Comparison of ENCODE assay signal across 11 cellular contexts in genomic region chr20:44720994-44721784, GRCh38. TPM values are rescaled to one million over a fixed set of nuclear protein-coding genes. Genes with fewer than 3 reads are reported as not detected.
DNase-seq lines count a peak whose midpoint lies in the region; ATAC-seq and TF ChIP-seq lines count a peak whose summit lies in the region.
"Had no signal": no experiment of that assay in that cellular context is flagged by ENCODE, and none has a peak within 500 bp of the region (broad histone marks: within the 10 kb centered on the region; RNA-seq: fewer than 3 reads in every experiment).

No MANE protein-coding gene starts in this region.

- no peak overlapping the region for H3K4me3 ChIP-seq in PC-3 (ENCODE audit: low read length)

- CTCF ChIA-PET in PC-3 (lab: Charles Lee): interaction anchor here (0.6 kb wide), 2 partner anchors 15 to 29 kb away, joined by 3 read pairs; no protein-coding TSS in a partner anchor
- CTCF ChIA-PET in activated CD4-positive, alpha-beta T cell treated with anti-CD3 and anti-CD28 coated beads for 36 hours (lab: Charles Lee): interaction anchor here (2.1 kb wide), 1 partner anchor 27 kb away, joined by 6 read pairs; no protein-coding TSS in a partner anchor

- peak overlapping the region; percentile 62 for H3K4me2 ChIP-seq in PC-3 (ENCODE audit: low read length)

- DNase-seq in AG08396 (ENCODE audit: low spot score) (peak; percentile 64), PC-3 (peak; percentile 69), epithelial cell of prostate (ENCODE audit: low read depth, low spot score) (peak; percentile 53), myocyte (ENCODE audit: low read depth) (peak; percentile 55), COR-L47 (lab: John Stamatoyannopoulos, UW) (no peak), COLO668 (lab: John Stamatoyannopoulos, UW; ENCODE audit: unreplicated experiment) (no peak)
- no peak for DNase-seq in activated CD4-positive, alpha-beta T cell treated with anti-CD3 and anti-CD28 coated beads for 36 hours
- DNase-seq: CD8-positive, alpha-beta memory T cell; erythroblast; Karpas-422 had no signal

- H3K4me1 Mint-ChIP-seq in activated CD4-positive, alpha-beta T cell treated with anti-CD3 and anti-CD28 coated beads for 36 hours: no peaks in the 10 kb centered on the region
- H3K4me1 Mint-ChIP-seq: CD8-positive, alpha-beta memory T cell had no signal

- intact Hi-C loops in PC-3 (cut with micrococcal nuclease): no loop called here
- intact Hi-C loops in activated CD4-positive, alpha-beta T cell treated with anti-CD3 and anti-CD28 coated beads for 36 hours (cut with DNase I, micrococcal nuclease): no loop called here

- ATAC-seq in PC-3 (peak; percentile 42), HG02798 (IDR thresholded peaks at IDR 0.05; ENCODE audit: poor library complexity, unreplicated experiment) (no peak)
- no peak for ATAC-seq in activated CD4-positive, alpha-beta T cell treated with anti-CD3 and anti-CD28 coated beads for 36 hours

- TF ChIP-seq CTCF in PC-3 (conservative IDR thresholded peaks at IDR 0.05; ENCODE audit: low read depth, low read length): no peak

- no peak overlapping the region for H3K27ac Mint-ChIP-seq in activated CD4-positive, alpha-beta T cell treated with anti-CD3 and anti-CD28 coated beads for 36 hours
- H3K27ac Mint-ChIP-seq: CD8-positive, alpha-beta memory T cell had no signal

- no peaks in the 10 kb centered on the region for H3K36me3 Mint-ChIP-seq in activated CD4-positive, alpha-beta T cell treated with anti-CD3 and anti-CD28 coated beads for 36 hours (ENCODE audit: low read depth)
- H3K36me3 Mint-ChIP-seq: CD8-positive, alpha-beta memory T cell had no signal

- H4K20me1 ChIP-seq in PC-3 (ENCODE audit: low read length): no peaks in the 10 kb centered on the region

- H3K36me3 ChIP-seq in PC-3 (ENCODE audit: low read depth, low read length): no peaks in the 10 kb centered on the region

- H3K27me3 ChIP-seq in PC-3 (ENCODE audit: low read length): no peaks in the 10 kb centered on the region

- H3K4me3 Mint-ChIP-seq in activated CD4-positive, alpha-beta T cell treated with anti-CD3 and anti-CD28 coated beads for 36 hours: no peak overlapping the region
- H3K4me3 Mint-ChIP-seq: CD8-positive, alpha-beta memory T cell had no signal

- H3K27ac ChIP-seq in PC-3 (ENCODE audit: low read length) (peak overlapping the region; percentile 48), epithelial cell of prostate (peak overlapping the region; percentile 65)

- BruUV-seq in PC-3 (replicated peaks; lab: Mats Ljungman, UMichigan): no TSS peak

- POLR2A ChIA-PET in PC-3 (lab: Charles Lee; ENCODE audit: unreplicated experiment): interaction anchor here (0.6 kb wide), 1 partner anchor 11 kb away, joined by 3 read pairs; no protein-coding TSS in a partner anchor
- POLR2A ChIA-PET in activated CD4-positive, alpha-beta T cell treated with anti-CD3 and anti-CD28 coated beads for 36 hours (lab: Charles Lee): interaction anchor here (0.6 kb wide), 1 partner anchor 25 kb away, joined by 3 read pairs; no protein-coding TSS in a partner anchor

- no peak overlapping the region for H2AFZ ChIP-seq in PC-3 (ENCODE audit: low read length)

- no peaks in the 10 kb centered on the region for H3K9me3 ChIP-seq in PC-3 (ENCODE audit: low read length)

- H3K79me2 ChIP-seq in PC-3 (ENCODE audit: low read length): no peaks in the 10 kb centered on the region

- H3F3A ChIP-seq in PC-3 (ENCODE audit: low read length, unreplicated experiment): no peaks in the 10 kb centered on the region

- H3K4me1 ChIP-seq in PC-3 (ENCODE audit: insufficient read depth, low read length): peaks cover 19% of the 10 kb centered on the region

- no peaks in the 10 kb centered on the region for H3K9me3 Mint-ChIP-seq in activated CD4-positive, alpha-beta T cell treated with anti-CD3 and anti-CD28 coated beads for 36 hours (ENCODE audit: low read depth)
- H3K9me3 Mint-ChIP-seq: CD8-positive, alpha-beta memory T cell had no signal

- H3K9me2 ChIP-seq in PC-3 (replicated peaks; ENCODE audit: low read length): no peaks in the 10 kb centered on the region

- no peaks in the 10 kb centered on the region for H3K27me3 Mint-ChIP-seq in activated CD4-positive, alpha-beta T cell treated with anti-CD3 and anti-CD28 coated beads for 36 hours

- no peak overlapping the region for H3K9ac ChIP-seq in PC-3 (ENCODE audit: low read length)

RNA-seq across cellular contexts. Expression of gene CCN5, which starts 6.0 kb away (rescaled TPM):
- total RNA-seq in PC-3 (2014; rRNA removed) (0.26 TPM in 1 of 2 replicates, not detected in the other), myocyte (0.16 and 0.19 TPM in 2 replicates)
- 1.5 TPM for polyA plus RNA-seq in myocyte (2012)
- not detected for total RNA-seq in activated CD4-positive, alpha-beta T cell treated with anti-CD3 and anti-CD28 coated beads for 36 hours
- total RNA-seq: CD8-positive, alpha-beta memory T cell had no signal
- polyA plus RNA-seq: CD8-positive, alpha-beta memory T cell had no signal

RNA-seq across cellular contexts. Expression of gene KCNK15, which starts 24.5 kb away (rescaled TPM):
- total RNA-seq in PC-3 (2014; rRNA removed) (2.8 and 3.0 TPM in 2 replicates), myocyte (not detected in 2 replicates)
- polyA plus RNA-seq in myocyte (2012): 0.24 TPM
- 1 to 10 TPM; 1.1 to 1.4 TPM for total RNA-seq in activated CD4-positive, alpha-beta T cell treated with anti-CD3 and anti-CD28 coated beads for 36 hours
- polyA plus RNA-seq: CD8-positive, alpha-beta memory T cell had no signal

Comparison
In these comparisons a context has a peak if more than half of its experiments do, and no peak if none do; other contexts are left out.
1. DNase-seq: peak in AG08396 (single experiment), PC-3 (single experiment), epithelial cell of prostate (single experiment) and myocyte (single experiment); none in activated CD4-positive, alpha-beta T cell treated with anti-CD3 and anti-CD28 coated beads for 36 hours (single experiment), COR-L47 (single experiment) and COLO668 (single experiment).